In the genomic region with DNA sequence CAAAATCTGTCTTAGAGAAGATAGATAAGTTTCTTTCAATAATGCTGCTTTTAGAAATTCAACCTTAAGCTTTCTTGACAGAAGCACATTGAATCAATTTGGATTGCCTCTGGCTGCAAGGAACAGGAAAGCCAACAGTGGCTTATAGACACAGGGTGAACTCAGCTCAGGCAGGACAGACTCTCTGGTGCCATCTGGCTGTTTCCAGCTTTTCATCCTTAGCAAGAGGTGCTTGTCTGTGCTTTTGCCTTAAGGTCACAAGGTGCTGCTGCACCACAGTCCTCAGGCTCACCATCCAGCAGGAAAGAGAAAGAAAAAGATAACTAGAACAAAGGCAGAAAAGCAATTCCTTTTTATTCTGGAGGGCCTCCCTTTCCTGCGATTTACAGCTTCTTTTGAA, we compare ENCODE assay signal across 8 cellular contexts.
DNase-seq lines count a peak whose midpoint lies in the region; ATAC-seq, FAIRE-seq and TF ChIP-seq lines count a peak whose summit lies in the region.

No MANE protein-coding gene starts in this region.

- H3K27ac ChIP-seq in RWPE2 (ENCODE audit: poor library complexity, severe bottlenecking): no peak overlapping the region
- no peak overlapping the region for H3K27ac ChIP-seq in sigmoid colon

- H3K27me3 ChIP-seq in RWPE2 (ENCODE audit: insufficient read depth, poor library complexity, severe bottlenecking) (no peaks in the 10 kb centered on the region), sigmoid colon (peaks cover 0 to 7% (median 0%) of the 10 kb centered on the region in 3 donors)

- H3K36me3 ChIP-seq in RWPE2 (ENCODE audit: low read depth) (no peaks in the 10 kb centered on the region), sigmoid colon (no peaks in the 10 kb centered on the region)

- intact Hi-C loops in sigmoid colon (cut with DNase I): no loop called here

- no peak for FAIRE-seq in D721Med (lab: Jason Lieb, UNC)

- H3K4me3 ChIP-seq in Jurkat, Clone E6-1 (ENCODE audit: low read length): no peak overlapping the region
- H3K4me3 ChIP-seq in RWPE2 (ENCODE audit: severe bottlenecking) (no peak overlapping the region), fibroblast of villous mesenchyme (ENCODE audit: low read depth, low read length) (no peak overlapping the region), sigmoid colon (no peak overlapping the region)

- no peak overlapping the region for H3K4me3 Mint-ChIP-seq in activated T-cell treated with anti-CD3 and anti-CD28 coated beads, Interleukin-2, amount 50 U/mL, for 24 hours

- DNase-seq in D721Med (ENCODE audit: insufficient read length, low spot score) (no peak), RWPE2 (ENCODE audit: low spot score) (no peak), fibroblast of villous mesenchyme (ENCODE audit: low read depth) (peak; percentile 59), sigmoid colon (no peak), ecto neural progenitor cell (ENCODE audit: low spot score) (no peak)
- DNase-seq in Jurkat, Clone E6-1 (ENCODE audit: low read depth, low spot score): peak; percentile 60
- DNase-seq in activated T-cell treated with anti-CD3 and anti-CD28 coated beads, Interleukin-2, amount 50 U/mL, for 24 hours: no peak

- TF ChIP-seq CTCF in D721Med (IDR thresholded peaks at IDR 0.05; ENCODE audit: insufficient read depth, missing control alignments) (peak; percentile 30), RWPE2 (IDR thresholded peaks at IDR 0.05; ENCODE audit: poor library complexity, severe bottlenecking) (peak; percentile 84), fibroblast of villous mesenchyme (IDR thresholded peaks at IDR 0.05; ENCODE audit: insufficient read depth, low read depth, low read length) (peak; percentile 62), sigmoid colon (IDR thresholded peaks at IDR 0.05) (no peak)

- no peaks in the 10 kb centered on the region for H3K36me3 Mint-ChIP-seq in activated T-cell treated with anti-CD3 and anti-CD28 coated beads, Interleukin-2, amount 50 U/mL, for 24 hours (ENCODE audit: low read depth)

- peaks cover 12% of the 10 kb centered on the region for H3K27me3 Mint-ChIP-seq in activated T-cell treated with anti-CD3 and anti-CD28 coated beads, Interleukin-2, amount 50 U/mL, for 24 hours

- WGBS in sigmoid colon, 2 donors: 42 to 76% methylated on average over 1 of the region's 1 CpG

- ATAC-seq in RWPE2 (ENCODE audit: low read depth) (peak; percentile 86), HG03039 (IDR thresholded peaks at IDR 0.05; ENCODE audit: unreplicated experiment) (no peak)

- H3K4me1 Mint-ChIP-seq in activated T-cell treated with anti-CD3 and anti-CD28 coated beads, Interleukin-2, amount 50 U/mL, for 24 hours (ENCODE audit: low read depth): no peaks in the 10 kb centered on the region

- TF ChIP-seq POLR2A in sigmoid colon (IDR thresholded peaks at IDR 0.05): no peak

- no peaks in the 10 kb centered on the region for H3K9me3 Mint-ChIP-seq in activated T-cell treated with anti-CD3 and anti-CD28 coated beads, Interleukin-2, amount 50 U/mL, for 24 hours

- H3K4me1 ChIP-seq in RWPE2 (ENCODE audit: insufficient read depth, poor library complexity, severe bottlenecking): no peaks in the 10 kb centered on the region
- no peaks in the 10 kb centered on the region for H3K4me1 ChIP-seq in sigmoid colon

- TF ChIP-seq EP300 in sigmoid colon (IDR thresholded peaks at IDR 0.05): no peak

- H3K27ac Mint-ChIP-seq in activated T-cell treated with anti-CD3 and anti-CD28 coated beads, Interleukin-2, amount 50 U/mL, for 24 hours: no peak overlapping the region

- no peaks in the 10 kb centered on the region for H3K9me3 ChIP-seq in RWPE2 (ENCODE audit: severe bottlenecking)
- no peaks in the 10 kb centered on the region for H3K9me3 ChIP-seq in sigmoid colon

Comparison
In these comparisons a context has a peak if more than half of its experiments do, and no peak if none do; other contexts are left out.
1. DNase-seq: peak in Jurkat, Clone E6-1 (single experiment) and fibroblast of villous mesenchyme (single experiment); none in D721Med (single experiment), RWPE2 (single experiment), sigmoid colon (single experiment), ecto neural progenitor cell (single experiment) and activated T-cell treated with anti-CD3 and anti-CD28 coated beads, Interleukin-2, amount 50 U/mL, for 24 hours (single experiment).
2. CTCF ChIP-seq: peak in D721Med (single experiment), RWPE2 (single experiment) and fibroblast of villous mesenchyme (single experiment); none in sigmoid colon (0 of 4).